ENCODE assay signal across 8 cellular contexts in the genomic region with DNA sequence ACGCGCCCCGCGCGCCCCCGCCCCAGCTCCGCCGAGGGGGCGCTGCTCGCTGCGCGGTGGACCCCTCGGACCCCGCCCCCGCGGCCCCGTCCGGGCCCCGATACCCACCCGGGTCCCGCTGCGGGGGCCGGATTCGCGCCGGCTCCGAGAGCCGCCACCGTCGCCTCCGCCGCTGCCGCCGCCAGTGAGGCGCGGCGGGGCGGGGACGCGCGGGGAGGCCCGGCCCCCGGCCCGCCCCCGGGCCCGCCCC. TPM values are rescaled to one million over a fixed set of nuclear protein-coding genes. Genes with fewer than 3 reads are reported as not detected.
DNase-seq lines count a peak whose midpoint lies in the region; ATAC-seq and TF ChIP-seq lines count a peak whose summit lies in the region.

TBC1D16 (minus strand) TSS at position 186 of the 250 bp plus-strand sequence. CDS start 22,325 bp downstream, outside the sequence.

- H3K36me3 ChIP-seq in SJSA1 (0 out of 2 replicates have a peak, but pooled peaks cover 3% of the 10 kb centered on the region), fibroblast of lung (ENCODE audit: control insufficient read depth, insufficient read depth, low read length) (no peaks in the 10 kb centered on the region), neutrophil (no peaks in the 10 kb centered on the region)

- H4K20me1 ChIP-seq in fibroblast of lung (ENCODE audit: control insufficient read depth, extremely low read depth, insufficient read depth, low read length) = no peaks in the 10 kb centered on the region

- H3K4me3 ChIP-seq in SJSA1 (peak within 1 kb of the TSS; percentile 67), fibroblast of lung (replicated peaks in 1 of 4; ENCODE audit: control extremely low read depth in 1 of 4, insufficient read depth in 1 of 4, low read depth in 3 of 4, low read length in 4 of 4) (peak within 1 kb of the TSS; percentile 56 to 83 (median 74)), neutrophil (ENCODE audit: low read depth in 1 of 2, low read length in 1 of 2) (peak within 1 kb of the TSS; percentile 57 to 59)

- H3K4me2 ChIP-seq in fibroblast of lung (ENCODE audit: extremely low read depth, insufficient read depth, low read length) = peak within 1 kb of the TSS; percentile 91

- peak; percentile 69 for DNase-seq in GM19238 (ENCODE audit: insufficient read length, low spot score)
- no peak for DNase-seq in SJSA1 (ENCODE audit: low read depth in 1 of 2, low spot score in 2 of 2)
- DNase-seq in fibroblast of lung (ENCODE audit: low read depth in 2 of 2) = no peak
- no peak for DNase-seq in OCI-M2 (lab: John Stamatoyannopoulos, UW; ENCODE audit: unreplicated experiment)
- no peak for DNase-seq in NCI-H2029 (lab: John Stamatoyannopoulos, UW)

- H3K4me1 ChIP-seq in SJSA1 (replicated peaks) (peaks cover 20% of the 10 kb centered on the region), fibroblast of lung (ENCODE audit: control insufficient read depth, extremely low read depth, insufficient read depth, low read length) (peaks cover 2% of the 10 kb centered on the region), neutrophil (ENCODE audit: control insufficient read depth in 1 of 2, insufficient read depth in 1 of 2, low read depth in 1 of 2, low read length in 1 of 2) (peaks cover 17 to 23% of the 10 kb centered on the region in 2 experiments)

- TF ChIP-seq CTCF in fibroblast of lung (conservative IDR thresholded peaks at IDR 0.05 in 1 of 2, IDR thresholded peaks at IDR 0.05 in 1 of 2; ENCODE audit: low read depth in 1 of 2, low read length in 2 of 2) (no peak), neutrophil (IDR thresholded peaks at IDR 0.05) (no peak)

- H3K27me3 ChIP-seq in SJSA1 (replicated peaks) (no peaks in the 10 kb centered on the region; the same call in 1 of the 2 replicates), fibroblast of lung (ENCODE audit: control insufficient read depth, insufficient read depth, low read length) (no peaks in the 10 kb centered on the region), neutrophil (peaks cover 94% of the 10 kb centered on the region)

- no peak for ATAC-seq in GM19452 (IDR thresholded peaks at IDR 0.05; ENCODE audit: unreplicated experiment)
- no peak for ATAC-seq in GM21717 (IDR thresholded peaks at IDR 0.05; ENCODE audit: unreplicated experiment)

- peaks cover 5% of the 10 kb centered on the region for H3K79me2 ChIP-seq in fibroblast of lung (ENCODE audit: control insufficient read depth, insufficient read depth, low read length)

- H2AFZ ChIP-seq in fibroblast of lung (ENCODE audit: low read length) = peak within 1 kb of the TSS; percentile 73

- peak within 1 kb of the TSS; percentile 89 for H3K27ac ChIP-seq in SJSA1
- H3K27ac ChIP-seq in fibroblast of lung (ENCODE audit: insufficient read depth, low read length) = peak within 1 kb of the TSS; percentile 93
- H3K27ac ChIP-seq in neutrophil = no peak within 1 kb of the TSS

- peak within 1 kb of the TSS; percentile 96 for H3K9ac ChIP-seq in fibroblast of lung (ENCODE audit: insufficient read depth, low read length)

- no peaks in the 10 kb centered on the region for H3K9me3 ChIP-seq in SJSA1 (replicated peaks)
- no peaks in the 10 kb centered on the region for H3K9me3 ChIP-seq in fibroblast of lung (ENCODE audit: control insufficient read depth, insufficient read depth, low read depth, low read length)
- no peaks in the 10 kb centered on the region for H3K9me3 ChIP-seq in neutrophil

RNA-seq across cellular contexts. Expression of gene TBC1D16, which starts in this region (rescaled TPM):
- 39.5 and 42.0 TPM in 2 replicates for total RNA-seq in SJSA1 (2014; rRNA removed; shearing (Covaris generic))
- total RNA-seq in fibroblast of lung = 26.2 and 30.4 TPM in 2 replicates
- 8.3 and 10.2 TPM in 2 replicates for polyA plus RNA-seq in fibroblast of lung
- 15.0 and 19.1 TPM in 2 replicates for polyA plus RNA-seq in fibroblast of lung (2012)
- 42.7 and 49.3 TPM in 2 replicates for polyA minus RNA-seq in fibroblast of lung (ENCODE audit: low replicate concordance)
